ENCODE assay signal across 27 cellular contexts in genomic region chr2:212037062-212037461, GRCh38.
"Had no signal": no experiment of that assay in that cellular context is flagged by ENCODE, and none has a peak within 500 bp of the region (broad histone marks: within the 10 kb centered on the region; RNA-seq: fewer than 3 reads in every experiment).

No MANE protein-coding gene starts in this region.

- H3K4me3 ChIP-seq: colonic mucosa, dorsolateral prefrontal cortex, left ventricle myocardium inferior, neural progenitor cell, stomach, thyroid gland, upper lobe of left lung, vagina had no signal

- H3K27me3 ChIP-seq: colonic mucosa, neural progenitor cell, stomach, thyroid gland, upper lobe of left lung, vagina had no signal

- ATAC-seq: naive thymus-derived CD8-positive, alpha-beta T cell; right cardiac atrium; stimulated activated naive B cell treated with anti-CD40 and anti-IgM and Interleukin-4, amounts not matched to agents 10 μg/mL and 1 μg/mL and 100 μg/mL, for 72 hours; T-helper 17 cell had no signal

- H3K36me3 ChIP-seq: colonic mucosa, left ventricle myocardium inferior, neural progenitor cell, stomach, thyroid gland, upper lobe of left lung, vagina had no signal

- H3K4me1 ChIP-seq: colonic mucosa, left ventricle myocardium inferior, neural progenitor cell, stomach, thyroid gland, upper lobe of left lung, vagina had no signal

- H3K9me3 ChIP-seq: colonic mucosa, left ventricle myocardium inferior, stomach, thyroid gland, upper lobe of left lung, vagina had no signal

- DNase-seq: activated CD4-positive, alpha-beta memory T cell treated with anti-CD3 and anti-CD28 coated beads for 36 hours; activated CD4-positive, alpha-beta T cell treated with anti-CD3 and anti-CD28 coated beads, Interleukin-2, amount 10 ng/mL, durations not matched to agents 24 days and 14 days; activated CD4-positive, CD25-positive, alpha-beta regulatory T cell treated with anti-CD3 and anti-CD28 coated beads, Interleukin-2, amount 50 U/mL, for 72 hours; activated CD8-positive, alpha-beta memory T cell treated with anti-CD3 and anti-CD28 coated beads, Interleukin-2, amount 50 U/mL, for 48 hours; activated gamma-delta T cell treated with Interleukin-2 at 50 U/mL for 16 hours; activated naive CD4-positive, alpha-beta T cell treated with anti-CD3 and anti-CD28 coated beads, Interleukin-2, amount 50 U/mL, for 16 hours; activated T-cell treated with anti-CD3 and anti-CD28 coated beads, Interleukin-2, amount 50 U/mL, for 24 hours; amniotic stem cell; colonic mucosa; dorsolateral prefrontal cortex; effector memory CD4-positive, alpha-beta T cell; glutamatergic neuron; islet precursor cell; left ventricle myocardium inferior; naive thymus-derived CD8-positive, alpha-beta T cell; occipital lobe; right cardiac atrium; stimulated activated CD4-positive, alpha-beta T cell treated with anti-CD3 and anti-CD28 coated beads, Interleukin-15, amount 100 ng/mL, for 24 hours; stimulated activated CD4-positive, alpha-beta T cell treated with anti-CD3 and anti-CD28 coated beads, Interleukin-2, amount 100 ng/mL, for 24 hours; stimulated activated naive B cell treated with anti-CD40 and anti-IgM and Interleukin-4, amounts not matched to agents 10 μg/mL and 1 μg/mL and 100 μg/mL, for 72 hours; stomach; T-helper 17 cell; T1000; thyroid gland had no signal

- H3K27ac ChIP-seq: colonic mucosa, dorsolateral prefrontal cortex, left ventricle myocardium inferior, neural progenitor cell, stomach, thyroid gland, upper lobe of left lung, vagina had no signal
